In the genomic region with DNA sequence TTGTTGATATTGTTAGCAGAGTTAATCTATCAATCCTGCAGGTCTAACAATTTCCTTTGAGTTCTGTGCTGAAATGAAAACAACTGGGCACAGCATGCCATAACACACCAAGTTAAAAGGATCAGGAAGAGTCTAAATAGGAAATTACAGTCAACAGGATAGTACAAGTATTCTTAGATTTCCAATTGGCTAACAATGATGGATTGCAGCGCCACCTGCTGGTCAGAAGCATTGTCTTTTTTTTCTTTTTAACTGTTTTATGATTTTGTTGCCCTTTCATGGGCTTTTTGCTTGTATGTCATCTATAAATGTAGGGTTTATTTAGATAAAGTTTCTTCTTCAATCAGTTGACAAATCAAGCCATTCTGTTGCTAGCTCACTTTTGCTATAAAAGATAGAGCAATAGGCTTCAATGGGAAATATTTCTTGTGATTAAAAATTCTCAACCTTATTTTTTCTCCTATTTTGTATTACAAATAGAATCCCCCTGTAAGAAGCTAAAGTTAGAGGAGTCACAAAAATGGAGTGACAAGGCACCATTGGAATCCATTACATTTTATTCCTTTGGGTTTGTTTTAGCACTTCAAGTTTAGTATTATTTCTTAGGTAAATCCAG, we compare ENCODE assay signal across 8 cellular contexts. TPM values are rescaled to one million over a fixed set of nuclear protein-coding genes. Genes with fewer than 3 reads are reported as not detected.
A peak's percentile ranks its signal among the peaks of the same experiment; 100 is the strongest.
DNase-seq lines count a peak whose midpoint lies in the region; ATAC-seq and TF ChIP-seq lines count a peak whose summit lies in the region.

No MANE protein-coding gene starts in this region.

- no peaks in the 10 kb centered on the region for H3K27me3 ChIP-seq in OCI-LY1 (ENCODE audit: insufficient read depth, low read length)

- DNase-seq in EL (peak; percentile 31), glomerular endothelial cell (ENCODE audit: extremely low read depth, low read depth, low spot score) (peak; percentile 45), retinal pigment epithelial cell (ENCODE audit: low read depth) (peak; percentile 8)
- peak; percentile 12 for DNase-seq in activated T-helper 2 cell treated with anti-CD3 and anti-CD28 coated beads, Interferon-gamma antibody, Interleukin-2, Interleukin-4, amounts not matched to agents 10 μg/mL and 5 μg/mL and 100 μg/mL, durations not matched to agents 14 hours and 24 hours and 36 hours (ENCODE audit: low spot score)

- H3K4me3 ChIP-seq in OCI-LY1 (ENCODE audit: low read depth, low read length, poor library complexity, severe bottlenecking) (no peak overlapping the region), retinal pigment epithelial cell (ENCODE audit: low read length) (no peak overlapping the region)

- no peak overlapping the region for H3K4me3 Mint-ChIP-seq in activated T-helper 2 cell treated with anti-CD3 and anti-CD28 coated beads, Interferon-gamma antibody, Interleukin-2, Interleukin-4, amounts not matched to agents 10 μg/mL and 5 μg/mL and 100 μg/mL, durations not matched to agents 14 hours and 24 hours and 36 hours (ENCODE audit: low read depth)

- no peak overlapping the region for H3K9ac ChIP-seq in OCI-LY1 (ENCODE audit: low read length)

- no peak overlapping the region for H3K4me2 ChIP-seq in OCI-LY1 (ENCODE audit: low read length)

- H3K4me1 ChIP-seq in OCI-LY1 (ENCODE audit: insufficient read depth, low read length, severe bottlenecking) = no peaks in the 10 kb centered on the region

- no peaks in the 10 kb centered on the region for H3K4me1 Mint-ChIP-seq in activated T-helper 2 cell treated with anti-CD3 and anti-CD28 coated beads, Interferon-gamma antibody, Interleukin-2, Interleukin-4, amounts not matched to agents 10 μg/mL and 5 μg/mL and 100 μg/mL, durations not matched to agents 14 hours and 24 hours and 36 hours (ENCODE audit: low read depth)

- H3K27me3 Mint-ChIP-seq in activated T-helper 2 cell treated with anti-CD3 and anti-CD28 coated beads, Interferon-gamma antibody, Interleukin-2, Interleukin-4, amounts not matched to agents 10 μg/mL and 5 μg/mL and 100 μg/mL, durations not matched to agents 14 hours and 24 hours and 36 hours (ENCODE audit: low read depth) = no peaks in the 10 kb centered on the region

- no peaks in the 10 kb centered on the region for H3K36me3 Mint-ChIP-seq in activated T-helper 2 cell treated with anti-CD3 and anti-CD28 coated beads, Interferon-gamma antibody, Interleukin-2, Interleukin-4, amounts not matched to agents 10 μg/mL and 5 μg/mL and 100 μg/mL, durations not matched to agents 14 hours and 24 hours and 36 hours (ENCODE audit: low read depth)

- no peaks in the 10 kb centered on the region for H3K9me2 ChIP-seq in OCI-LY1 (ENCODE audit: low read depth, low read length)

- H3K27ac ChIP-seq in OCI-LY1 (ENCODE audit: low read depth, low read length, poor library complexity, severe bottlenecking) = no peak overlapping the region

- H3K9me3 ChIP-seq in OCI-LY1 (ENCODE audit: low read length) = no peaks in the 10 kb centered on the region

- TF ChIP-seq CTCF in OCI-LY1 (IDR thresholded peaks at IDR 0.05; ENCODE audit: low read length) (peak; percentile 74), retinal pigment epithelial cell (conservative IDR thresholded peaks at IDR 0.05; ENCODE audit: low read depth, low read length) (peak; percentile 68)

- H2AFZ ChIP-seq in OCI-LY1 (ENCODE audit: low read length) = no peak overlapping the region

- H3K36me3 ChIP-seq in OCI-LY1 (ENCODE audit: insufficient read depth, low read length) = no peaks in the 10 kb centered on the region

- H4K20me1 ChIP-seq in OCI-LY1 (ENCODE audit: insufficient read depth, low read length) = no peaks in the 10 kb centered on the region

- no peaks in the 10 kb centered on the region for H3F3A ChIP-seq in OCI-LY1 (ENCODE audit: insufficient read depth, low read length)

- H3K27ac Mint-ChIP-seq in activated T-helper 2 cell treated with anti-CD3 and anti-CD28 coated beads, Interferon-gamma antibody, Interleukin-2, Interleukin-4, amounts not matched to agents 10 μg/mL and 5 μg/mL and 100 μg/mL, durations not matched to agents 14 hours and 24 hours and 36 hours = no peak overlapping the region

- H3K79me2 ChIP-seq in OCI-LY1 (ENCODE audit: insufficient read depth, low read length) = no peaks in the 10 kb centered on the region

- intact Hi-C loops in activated T-helper 2 cell treated with anti-CD3 and anti-CD28 coated beads, Interferon-gamma antibody, Interleukin-2, Interleukin-4, amounts not matched to agents 10 μg/mL and 5 μg/mL and 100 μg/mL, durations not matched to agents 14 hours and 24 hours and 36 hours (cut with micrococcal nuclease) = loop anchor here (2.0 kb wide), 3 partner anchors 23 to 779 kb away; no protein-coding TSS in a partner anchor

- ATAC-seq in HG03432 (IDR thresholded peaks at IDR 0.05; ENCODE audit: unreplicated experiment) = peak; percentile 58
- no peak for ATAC-seq in HG02970 (IDR thresholded peaks at IDR 0.05; ENCODE audit: low FRiP score, unreplicated experiment)
- ATAC-seq in HG03342 (IDR thresholded peaks at IDR 0.05; ENCODE audit: unreplicated experiment) = no peak

- H3K9me3 Mint-ChIP-seq in activated T-helper 2 cell treated with anti-CD3 and anti-CD28 coated beads, Interferon-gamma antibody, Interleukin-2, Interleukin-4, amounts not matched to agents 10 μg/mL and 5 μg/mL and 100 μg/mL, durations not matched to agents 14 hours and 24 hours and 36 hours = no peaks in the 10 kb centered on the region

RNA-seq across cellular contexts. Expression of gene RPRM, which starts 40.8 kb away (rescaled TPM):
- not detected in 2 replicates for total RNA-seq in activated T-helper 2 cell treated with anti-CD3 and anti-CD28 coated beads, Interferon-gamma antibody, Interleukin-2, Interleukin-4, amounts not matched to agents 10 μg/mL and 5 μg/mL and 100 μg/mL, durations not matched to agents 14 hours and 24 hours and 36 hours
- not detected in 2 replicates for total RNA-seq in glomerular endothelial cell
